In the genomic region with DNA sequence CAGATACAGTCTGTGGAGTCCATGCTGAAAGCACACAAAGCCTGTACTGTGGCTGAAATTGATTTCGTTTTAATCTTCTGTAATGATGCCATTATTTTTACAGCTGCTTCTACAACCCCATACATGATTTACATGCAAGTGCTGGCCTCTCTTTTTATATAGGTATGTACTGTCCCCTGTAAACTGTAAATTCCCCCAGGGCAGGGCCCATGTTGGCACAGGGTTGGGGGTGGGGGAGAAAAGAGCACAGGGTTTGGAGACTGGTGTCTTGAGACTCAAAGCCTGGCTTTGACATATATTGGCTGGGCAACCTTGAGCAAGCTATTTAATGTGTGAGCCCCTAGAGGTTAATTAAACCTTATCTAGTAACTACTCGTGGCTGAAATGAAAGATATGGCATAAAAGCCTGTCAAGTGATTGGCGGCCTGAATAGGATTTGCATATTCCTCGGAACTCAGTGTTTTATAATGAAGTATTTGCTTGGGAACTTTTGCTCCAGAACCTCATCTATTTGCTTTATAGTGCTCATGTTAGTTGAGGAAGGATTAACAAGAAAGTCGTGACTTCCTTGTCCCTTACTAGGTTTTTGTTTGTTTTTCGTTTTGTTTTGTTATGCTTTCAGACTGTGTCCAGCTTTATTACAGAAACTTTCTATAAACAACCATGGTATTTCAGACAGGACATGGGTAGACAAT, we compare ENCODE assay signal across 23 cellular contexts. TPM values are rescaled to one million over a fixed set of nuclear protein-coding genes. Genes with fewer than 3 reads are reported as not detected.
DNase-seq lines count a peak whose midpoint lies in the region; ATAC-seq and TF ChIP-seq lines count a peak whose summit lies in the region.
"Had no signal": no experiment of that assay in that cellular context is flagged by ENCODE, and none has a peak within 500 bp of the region (broad histone marks: within the 10 kb centered on the region; RNA-seq: fewer than 3 reads in every experiment).

No MANE protein-coding gene starts in this region.

- ATAC-seq in GM18873 (IDR thresholded peaks at IDR 0.05; ENCODE audit: low FRiP score, unreplicated experiment): no peak

- TF ChIP-seq CTCF in 22Rv1 (IDR thresholded peaks at IDR 0.05) (no peak), C4-2B (conservative IDR thresholded peaks at IDR 0.05) (no peak), type B pancreatic cell (conservative IDR thresholded peaks at IDR 0.05) (no peak)

- H3K9me3 Mint-ChIP-seq in type B pancreatic cell: no peaks in the 10 kb centered on the region
- H3K9me3 Mint-ChIP-seq: T-helper 1 cell treated with Interleukin-12 subunit alpha and Interleukin-12 subunit beta and Interleukin-4 antibody, amounts not matched to agents 30 μg/mL and 1 μg/mL, for 36 hours had no signal

- H3K36me3 Mint-ChIP-seq in type B pancreatic cell: no peaks in the 10 kb centered on the region
- H3K36me3 Mint-ChIP-seq: CD4-positive, CD25-positive, alpha-beta regulatory T cell had no signal

- no peaks in the 10 kb centered on the region for H3K36me3 ChIP-seq in SJCRH30
- H3K36me3 ChIP-seq: BE2C had no signal

- peak overlapping the region; percentile 86 for H3K27ac ChIP-seq in 22Rv1
- peak overlapping the region; percentile 98 for H3K27ac ChIP-seq in C4-2B
- no peak overlapping the region for H3K27ac ChIP-seq in SJCRH30

- H3K4me3 Mint-ChIP-seq in type B pancreatic cell: no peak overlapping the region
- H3K4me3 Mint-ChIP-seq: CD4-positive, CD25-positive, alpha-beta regulatory T cell; T-helper 1 cell treated with Interleukin-12 subunit alpha and Interleukin-12 subunit beta and Interleukin-4 antibody, amounts not matched to agents 30 μg/mL and 1 μg/mL, for 36 hours had no signal

- H3K9me3 ChIP-seq in SJCRH30 (replicated peaks): no peaks in the 10 kb centered on the region
- H3K9me3 ChIP-seq: BE2C, SK-N-SH had no signal

- DNase-seq in NCI-H146 treated with DMSO at 0.1 percent for 48 hours (lab: John Stamatoyannopoulos, UW; ENCODE audit: unreplicated experiment) (peak; percentile 47), SJCRH30 (peak; percentile 19 to 54), type B pancreatic cell (ENCODE audit: extremely low spot score, unreplicated experiment) (no peak), COLO829 (ENCODE audit: low spot score) (no peak), DMS 273 treated with DMSO at 0.1 percent for 48 hours (lab: John Stamatoyannopoulos, UW) (no peak)
- DNase-seq: BE2C; CD4-positive, CD25-positive, alpha-beta regulatory T cell; DMS79 treated with DMSO at 0.1 percent for 48 hours; GF-D8; NCI-H1105; NCI-H1694 treated with DMSO at 0.1 percent for 48 hours; NCI-H2081; NCI-H2227 treated with DMSO at 0.1 percent for 48 hours; NCI-H510A; OCI-M1; SIG-M5; SK-N-SH; SW 1271; T-helper 9 cell had no signal

- H3K27ac Mint-ChIP-seq in type B pancreatic cell: no peak overlapping the region
- H3K27ac Mint-ChIP-seq: CD4-positive, CD25-positive, alpha-beta regulatory T cell; T-helper 1 cell treated with Interleukin-12 subunit alpha and Interleukin-12 subunit beta and Interleukin-4 antibody, amounts not matched to agents 30 μg/mL and 1 μg/mL, for 36 hours had no signal

- H3K4me1 Mint-ChIP-seq in type B pancreatic cell (ENCODE audit: unreplicated experiment): no peaks in the 10 kb centered on the region
- H3K4me1 Mint-ChIP-seq: CD4-positive, CD25-positive, alpha-beta regulatory T cell had no signal

- H3K4me3 ChIP-seq in SJCRH30: no peak overlapping the region

- peaks cover 6% of the 10 kb centered on the region; the same call in 1 of the 2 replicates for H3K4me1 ChIP-seq in SJCRH30
- H3K4me1 ChIP-seq: BE2C had no signal

- H3K27me3 ChIP-seq in SJCRH30: peaks cover 11% of the 10 kb centered on the region; the same call in 1 of the 2 replicates
- H3K27me3 ChIP-seq: BE2C had no signal

- peaks cover 3% of the 10 kb centered on the region for H3K27me3 Mint-ChIP-seq in type B pancreatic cell

RNA-seq across cellular contexts. Expression of a gene that starts 34.0 kb away (rescaled TPM):
- total RNA-seq in SJCRH30 (2014; rRNA removed; shearing (Covaris generic)): 3.8 and 3.9 TPM in 2 replicates
- 49.5 and 136 TPM in 2 replicates for total RNA-seq in type B pancreatic cell (ENCODE audit: low replicate concordance)

Comparison
In these comparisons a context has a peak if more than half of its experiments do, and no peak if none do; other contexts are left out.
1. DNase-seq: peak in NCI-H146 treated with DMSO at 0.1 percent for 48 hours (single experiment) and SJCRH30 (2 of 2); none in type B pancreatic cell (single experiment), COLO829 (single experiment) and DMS 273 treated with DMSO at 0.1 percent for 48 hours (single experiment).
2. RNA of a gene that starts 34.0 kb away (total RNA-seq): 49.5 to 136 TPM in type B pancreatic cell; 3.8 to 3.9 TPM in SJCRH30; every median in the first group is over 10 times any median in the second.